ENCODE assay signal across 1 cellular context in the genomic region with DNA sequence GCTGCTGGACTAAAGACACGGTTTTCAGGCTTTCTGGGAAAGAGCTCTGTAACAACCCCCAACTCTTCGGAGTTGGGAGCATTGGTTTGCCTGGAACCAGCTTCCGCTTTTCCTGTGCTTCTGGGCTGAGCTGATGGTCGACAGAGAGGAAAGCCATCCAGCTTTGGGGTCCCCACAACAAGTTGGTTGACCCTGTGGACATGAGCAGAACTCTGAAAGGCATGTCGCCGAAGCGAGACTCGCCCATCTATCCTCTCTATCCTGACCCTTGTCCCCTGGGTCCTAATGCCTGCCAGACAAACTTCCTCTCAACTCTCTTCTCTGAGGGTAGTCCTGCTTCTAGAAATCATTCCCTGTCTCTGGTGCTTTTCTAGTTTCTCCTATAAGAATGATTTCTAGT.
TF ChIP-seq lines count a peak whose summit lies in the region.

No MANE protein-coding gene starts in this region.

TF ChIP-seq in HepG2, 621 proteins besides CTCF, POLR2A, EP300 and RAD21 (continues in another document):
- TF ChIP-seq GABPA (IDR thresholded peaks at IDR 0.05; ENCODE audit: low read depth, low read length) (no peak), GABPA (CRISPR knock-in tag; IDR thresholded peaks at IDR 0.05; ENCODE audit: low read depth) (peak; percentile 67), E2F5 (CRISPR knock-in tag; conservative IDR thresholded peaks at IDR 0.05) (no peak), ZNF180 (CRISPR knock-in tag; IDR thresholded peaks at IDR 0.05; ENCODE audit: borderline replicate concordance, low read depth) (no peak), TEAD3 (CRISPR knock-in tag; optimal IDR thresholded peaks at IDR 0.05; ENCODE audit: borderline replicate concordance) (no peak), ZNF530 (CRISPR knock-in tag; IDR thresholded peaks at IDR 0.05; ENCODE audit: low read depth) (no peak), CHD4 (IDR thresholded peaks at IDR 0.05; ENCODE audit: borderline replicate concordance, low read length) (no peak), NFE2 (CRISPR knock-in tag; IDR thresholded peaks at IDR 0.05) (no peak), GABPB1 (CRISPR knock-in tag; IDR thresholded peaks at IDR 0.05) (peak; percentile 63), ZNF329 (CRISPR knock-in tag; IDR thresholded peaks at IDR 0.05; ENCODE audit: low read depth) (no peak), ZNF33B (CRISPR knock-in tag; IDR thresholded peaks at IDR 0.05) (no peak), ZFP1 (CRISPR knock-in tag; IDR thresholded peaks at IDR 0.05) (no peak), NFATC3 (CRISPR knock-in tag; IDR thresholded peaks at IDR 0.05) (no peak), ZNF788 (CRISPR knock-in tag; IDR thresholded peaks at IDR 0.05; ENCODE audit: borderline replicate concordance) (0 out of 2 replicates have a peak, but pooled peaks have one; percentile 26), KLF13 (CRISPR knock-in tag; IDR thresholded peaks at IDR 0.05) (no peak), ZBTB21 (CRISPR knock-in tag; IDR thresholded peaks at IDR 0.05) (no peak), ZNF274 (CRISPR knock-in tag; IDR thresholded peaks at IDR 0.05) (no peak), FLYWCH1 (CRISPR knock-in tag; IDR thresholded peaks at IDR 0.05) (no peak), CENPBD1 (CRISPR knock-in tag; IDR thresholded peaks at IDR 0.05; ENCODE audit: borderline replicate concordance, low read depth) (no peak), HNRNPUL1 (IDR thresholded peaks at IDR 0.05; ENCODE audit: low read depth, low read length) (no peak), ZNF777 (CRISPR knock-in tag; IDR thresholded peaks at IDR 0.05) (peak; percentile 46; the same call in 1 of the 2 replicates), ZBTB2 (CRISPR knock-in tag; IDR thresholded peaks at IDR 0.05; ENCODE audit: low read depth) (no peak), ZNF883 (CRISPR knock-in tag; IDR thresholded peaks at IDR 0.05; ENCODE audit: not compliant biosample characterization) (no peak), ZNF781 (CRISPR knock-in tag; IDR thresholded peaks at IDR 0.05; ENCODE audit: borderline replicate concordance, not compliant biosample characterization) (no peak), POGZ (CRISPR knock-in tag; IDR thresholded peaks at IDR 0.05) (no peak), ZFY (CRISPR knock-in tag; IDR thresholded peaks at IDR 0.05) (no peak), SPEN (CRISPR knock-in tag; IDR thresholded peaks at IDR 0.05; ENCODE audit: low read depth) (no peak), ZBTB8A (CRISPR knock-in tag; IDR thresholded peaks at IDR 0.05; ENCODE audit: borderline replicate concordance, low read depth) (no peak), MAZ (IDR thresholded peaks at IDR 0.05; ENCODE audit: borderline replicate concordance, low read depth, low read length) (no peak), MAZ (CRISPR knock-in tag; IDR thresholded peaks at IDR 0.05; ENCODE audit: low read depth) (no peak), ZBTB7B (CRISPR knock-in tag; IDR thresholded peaks at IDR 0.05) (0 out of 2 replicates have a peak, but pooled peaks have one; percentile 16), ZGPAT (CRISPR knock-in tag; IDR thresholded peaks at IDR 0.05) (peak; percentile 54; the same call in 1 of the 2 replicates), SAP130 (CRISPR knock-in tag; IDR thresholded peaks at IDR 0.05; ENCODE audit: low read depth) (0 out of 2 replicates have a peak, but pooled peaks have one; percentile 23), TAF1 (CRISPR knock-in tag; IDR thresholded peaks at IDR 0.05) (0 out of 2 replicates have a peak, but pooled peaks have one; percentile 15), YEATS2 (CRISPR knock-in tag; IDR thresholded peaks at IDR 0.05; ENCODE audit: borderline replicate concordance) (no peak), ZMYM2 (CRISPR knock-in tag; IDR thresholded peaks at IDR 0.05) (no peak), DNMT3B (CRISPR knock-in tag; conservative IDR thresholded peaks at IDR 0.05) (no peak), HOXA5 (CRISPR knock-in tag; IDR thresholded peaks at IDR 0.05) (no peak), TARDBP (CRISPR knock-in tag; IDR thresholded peaks at IDR 0.05) (0 out of 2 replicates have a peak, but pooled peaks have one; percentile 29), ZNF17 (CRISPR knock-in tag; IDR thresholded peaks at IDR 0.05) (no peak), ZNF354B (CRISPR knock-in tag; IDR thresholded peaks at IDR 0.05) (no peak), ZNF317 (CRISPR knock-in tag; IDR thresholded peaks at IDR 0.05) (no peak), ZNF101 (CRISPR knock-in tag; IDR thresholded peaks at IDR 0.05; ENCODE audit: borderline replicate concordance, low read depth) (no peak), SMAD3 (CRISPR knock-in tag; IDR thresholded peaks at IDR 0.05) (no peak), CEBPG (CRISPR knock-in tag; IDR thresholded peaks at IDR 0.05) (no peak), XRCC5 (optimal IDR thresholded peaks at IDR 0.05; ENCODE audit: low read length) (no peak), NKX3-1 (CRISPR knock-in tag; IDR thresholded peaks at IDR 0.05) (no peak), MYNN (CRISPR knock-in tag; IDR thresholded peaks at IDR 0.05; ENCODE audit: low read depth) (no peak)
- TF ChIP-seq, protein P1, sequence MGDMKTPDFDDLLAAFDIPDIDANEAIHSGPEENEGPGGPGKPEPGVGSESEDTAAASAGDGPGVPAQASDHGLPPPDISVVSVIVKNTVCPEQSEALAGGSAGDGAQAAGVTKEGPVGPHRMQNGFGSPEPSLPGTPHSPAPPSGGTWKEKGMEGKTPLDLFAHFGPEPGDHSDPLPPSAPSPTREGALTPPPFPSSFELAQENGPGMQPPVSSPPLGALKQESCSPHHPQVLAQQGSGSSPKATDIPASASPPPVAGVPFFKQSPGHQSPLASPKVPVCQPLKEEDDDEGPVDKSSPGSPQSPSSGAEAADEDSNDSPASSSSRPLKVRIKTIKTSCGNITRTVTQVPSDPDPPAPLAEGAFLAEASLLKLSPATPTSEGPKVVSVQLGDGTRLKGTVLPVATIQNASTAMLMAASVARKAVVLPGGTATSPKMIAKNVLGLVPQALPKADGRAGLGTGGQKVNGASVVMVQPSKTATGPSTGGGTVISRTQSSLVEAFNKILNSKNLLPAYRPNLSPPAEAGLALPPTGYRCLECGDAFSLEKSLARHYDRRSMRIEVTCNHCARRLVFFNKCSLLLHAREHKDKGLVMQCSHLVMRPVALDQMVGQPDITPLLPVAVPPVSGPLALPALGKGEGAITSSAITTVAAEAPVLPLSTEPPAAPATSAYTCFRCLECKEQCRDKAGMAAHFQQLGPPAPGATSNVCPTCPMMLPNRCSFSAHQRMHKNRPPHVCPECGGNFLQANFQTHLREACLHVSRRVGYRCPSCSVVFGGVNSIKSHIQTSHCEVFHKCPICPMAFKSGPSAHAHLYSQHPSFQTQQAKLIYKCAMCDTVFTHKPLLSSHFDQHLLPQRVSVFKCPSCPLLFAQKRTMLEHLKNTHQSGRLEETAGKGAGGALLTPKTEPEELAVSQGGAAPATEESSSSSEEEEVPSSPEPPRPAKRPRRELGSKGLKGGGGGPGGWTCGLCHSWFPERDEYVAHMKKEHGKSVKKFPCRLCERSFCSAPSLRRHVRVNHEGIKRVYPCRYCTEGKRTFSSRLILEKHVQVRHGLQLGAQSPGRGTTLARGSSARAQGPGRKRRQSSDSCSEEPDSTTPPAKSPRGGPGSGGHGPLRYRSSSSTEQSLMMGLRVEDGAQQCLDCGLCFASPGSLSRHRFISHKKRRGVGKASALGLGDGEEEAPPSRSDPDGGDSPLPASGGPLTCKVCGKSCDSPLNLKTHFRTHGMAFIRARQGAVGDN (CRISPR knock-in tag; IDR thresholded peaks at IDR 0.05) = peak; percentile 12; the same call in 1 of the 2 replicates
- TF ChIP-seq, protein P2, sequence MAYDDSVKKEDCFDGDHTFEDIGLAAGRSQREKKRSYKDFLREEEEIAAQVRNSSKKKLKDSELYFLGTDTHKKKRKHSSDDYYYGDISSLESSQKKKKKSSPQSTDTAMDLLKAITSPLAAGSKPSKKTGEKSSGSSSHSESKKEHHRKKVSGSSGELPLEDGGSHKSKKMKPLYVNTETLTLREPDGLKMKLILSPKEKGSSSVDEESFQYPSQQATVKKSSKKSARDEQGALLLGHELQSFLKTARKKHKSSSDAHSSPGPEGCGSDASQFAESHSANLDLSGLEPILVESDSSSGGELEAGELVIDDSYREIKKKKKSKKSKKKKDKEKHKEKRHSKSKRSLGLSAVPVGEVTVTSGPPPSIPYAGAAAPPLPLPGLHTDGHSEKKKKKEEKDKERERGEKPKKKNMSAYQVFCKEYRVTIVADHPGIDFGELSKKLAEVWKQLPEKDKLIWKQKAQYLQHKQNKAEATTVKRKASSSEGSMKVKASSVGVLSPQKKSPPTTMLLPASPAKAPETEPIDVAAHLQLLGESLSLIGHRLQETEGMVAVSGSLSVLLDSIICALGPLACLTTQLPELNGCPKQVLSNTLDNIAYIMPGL (CRISPR knock-in tag; IDR thresholded peaks at IDR 0.05; ENCODE audit: borderline replicate concordance in 1 of 2, low read depth in 1 of 2) = peak in 1 of 2 experiments; percentile 36; a peak in 1 of 4 replicates
- TF ChIP-seq, protein P3, sequence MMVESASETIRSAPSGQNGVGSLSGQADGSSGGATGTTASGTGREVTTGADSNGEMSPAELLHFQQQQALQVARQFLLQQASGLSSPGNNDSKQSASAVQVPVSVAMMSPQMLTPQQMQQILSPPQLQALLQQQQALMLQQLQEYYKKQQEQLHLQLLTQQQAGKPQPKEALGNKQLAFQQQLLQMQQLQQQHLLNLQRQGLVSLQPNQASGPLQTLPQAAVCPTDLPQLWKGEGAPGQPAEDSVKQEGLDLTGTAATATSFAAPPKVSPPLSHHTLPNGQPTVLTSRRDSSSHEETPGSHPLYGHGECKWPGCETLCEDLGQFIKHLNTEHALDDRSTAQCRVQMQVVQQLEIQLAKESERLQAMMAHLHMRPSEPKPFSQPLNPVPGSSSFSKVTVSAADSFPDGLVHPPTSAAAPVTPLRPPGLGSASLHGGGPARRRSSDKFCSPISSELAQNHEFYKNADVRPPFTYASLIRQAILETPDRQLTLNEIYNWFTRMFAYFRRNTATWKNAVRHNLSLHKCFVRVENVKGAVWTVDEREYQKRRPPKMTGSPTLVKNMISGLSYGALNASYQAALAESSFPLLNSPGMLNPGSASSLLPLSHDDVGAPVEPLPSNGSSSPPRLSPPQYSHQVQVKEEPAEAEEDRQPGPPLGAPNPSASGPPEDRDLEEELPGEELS (CRISPR knock-in tag; IDR thresholded peaks at IDR 0.05) = no peak
- TF ChIP-seq, protein P4, sequence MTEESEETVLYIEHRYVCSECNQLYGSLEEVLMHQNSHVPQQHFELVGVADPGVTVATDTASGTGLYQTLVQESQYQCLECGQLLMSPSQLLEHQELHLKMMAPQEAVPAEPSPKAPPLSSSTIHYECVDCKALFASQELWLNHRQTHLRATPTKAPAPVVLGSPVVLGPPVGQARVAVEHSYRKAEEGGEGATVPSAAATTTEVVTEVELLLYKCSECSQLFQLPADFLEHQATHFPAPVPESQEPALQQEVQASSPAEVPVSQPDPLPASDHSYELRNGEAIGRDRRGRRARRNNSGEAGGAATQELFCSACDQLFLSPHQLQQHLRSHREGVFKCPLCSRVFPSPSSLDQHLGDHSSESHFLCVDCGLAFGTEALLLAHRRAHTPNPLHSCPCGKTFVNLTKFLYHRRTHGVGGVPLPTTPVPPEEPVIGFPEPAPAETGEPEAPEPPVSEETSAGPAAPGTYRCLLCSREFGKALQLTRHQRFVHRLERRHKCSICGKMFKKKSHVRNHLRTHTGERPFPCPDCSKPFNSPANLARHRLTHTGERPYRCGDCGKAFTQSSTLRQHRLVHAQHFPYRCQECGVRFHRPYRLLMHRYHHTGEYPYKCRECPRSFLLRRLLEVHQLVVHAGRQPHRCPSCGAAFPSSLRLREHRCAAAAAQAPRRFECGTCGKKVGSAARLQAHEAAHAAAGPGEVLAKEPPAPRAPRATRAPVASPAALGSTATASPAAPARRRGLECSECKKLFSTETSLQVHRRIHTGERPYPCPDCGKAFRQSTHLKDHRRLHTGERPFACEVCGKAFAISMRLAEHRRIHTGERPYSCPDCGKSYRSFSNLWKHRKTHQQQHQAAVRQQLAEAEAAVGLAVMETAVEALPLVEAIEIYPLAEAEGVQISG (CRISPR knock-in tag; IDR thresholded peaks at IDR 0.05) = peak; percentile 41; the same call in 1 of the 2 replicates
- TF ChIP-seq, protein P5, sequence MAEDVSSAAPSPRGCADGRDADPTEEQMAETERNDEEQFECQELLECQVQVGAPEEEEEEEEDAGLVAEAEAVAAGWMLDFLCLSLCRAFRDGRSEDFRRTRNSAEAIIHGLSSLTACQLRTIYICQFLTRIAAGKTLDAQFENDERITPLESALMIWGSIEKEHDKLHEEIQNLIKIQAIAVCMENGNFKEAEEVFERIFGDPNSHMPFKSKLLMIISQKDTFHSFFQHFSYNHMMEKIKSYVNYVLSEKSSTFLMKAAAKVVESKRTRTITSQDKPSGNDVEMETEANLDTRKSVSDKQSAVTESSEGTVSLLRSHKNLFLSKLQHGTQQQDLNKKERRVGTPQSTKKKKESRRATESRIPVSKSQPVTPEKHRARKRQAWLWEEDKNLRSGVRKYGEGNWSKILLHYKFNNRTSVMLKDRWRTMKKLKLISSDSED (CRISPR knock-in tag; IDR thresholded peaks at IDR 0.05) = no peak
